ENCODE assay signal across 28 cellular contexts in genomic region chr1:201304126-201304525, GRCh38. TPM values are rescaled to one million over a fixed set of nuclear protein-coding genes. Genes with fewer than 3 reads are reported as not detected.
"Had no signal": no experiment of that assay in that cellular context is flagged by ENCODE, and none has a peak within 500 bp of the region (broad histone marks: within the 10 kb centered on the region; RNA-seq: fewer than 3 reads in every experiment).

No MANE protein-coding gene starts in this region.

- H3K4me1 ChIP-seq: adrenal gland had no signal

- H3K4me3 ChIP-seq: adrenal gland, body of pancreas, coronary artery, esophagus muscularis mucosa, left ventricle myocardium inferior, lung, mucosa of descending colon, ovary, right lobe of liver, stomach, testis had no signal

- H3K9me3 ChIP-seq: adrenal gland, body of pancreas, esophagus muscularis mucosa, left ventricle myocardium inferior, mucosa of descending colon, neutrophil, ovary, right lobe of liver, stomach, testis had no signal

- H3K36me3 ChIP-seq: adrenal gland, esophagus muscularis mucosa, left ventricle myocardium inferior, neutrophil, ovary, right lobe of liver, stomach had no signal

- H3K27me3 ChIP-seq: body of pancreas, ovary, right lobe of liver, testis had no signal

- ATAC-seq: body of pancreas; mucosa of descending colon; natural killer cell treated with Interleukin-12 subunit alpha and Interleukin-12 subunit beta and Interleukin-15 and Interleukin-18, amount 100 ng/mL, for 72 hours; right lobe of liver; stimulated activated naive B cell treated with anti-CD40 and anti-IgM and Interleukin-4, amounts not matched to agents 10 μg/mL and 1 μg/mL and 100 μg/mL, for 72 hours had no signal

- H3K27ac ChIP-seq: adrenal gland, body of pancreas, coronary artery, esophagus muscularis mucosa, left ventricle myocardium inferior, neutrophil, ovary, right lobe of liver, stomach, testis, VCaP had no signal

- DNase-seq: activated CD4-positive, alpha-beta T cell treated with anti-CD3 and anti-CD28 coated beads for 4 hours; activated CD4-positive, alpha-beta T cell treated with anti-CD3 and anti-CD28 coated beads, Interleukin-2, amount 50 U/mL, for 4 hours; activated CD8-positive, alpha-beta memory T cell treated with anti-CD3 and anti-CD28 coated beads for 24 hours; activated effector memory CD4-positive, alpha-beta T cell treated with Interleukin-2 at 50 U/mL for 16 hours; activated naive CD4-positive, alpha-beta T cell treated with anti-CD3 and anti-CD28 coated beads for 36 hours; activated naive CD8-positive, alpha-beta T cell treated with anti-CD3 and anti-CD28 coated beads for 36 hours; adrenal gland; body of pancreas; foreskin melanocyte; left ventricle myocardium inferior; mucosa of descending colon; ovary; stimulated activated CD4-positive, alpha-beta T cell treated with anti-CD3 and anti-CD28 coated beads, Interleukin-1b, Interleukin-23, amount 100 ng/mL, for 48 hours; stimulated activated CD4-positive, alpha-beta T cell treated with anti-CD3 and anti-CD28 coated beads, Interleukin-4, amount 100 ng/mL, for 4 hours; stimulated activated naive B cell treated with anti-CD40 and anti-IgM and Interleukin-4, amounts not matched to agents 10 μg/mL and 1 μg/mL and 100 μg/mL, for 72 hours; stomach; testis; trophoblast cell had no signal

RNA-seq across cellular contexts. Expression of gene PKP1, which starts 20.8 kb away (rescaled TPM):
- total RNA-seq: activated naive CD4-positive, alpha-beta T cell treated with anti-CD3 and anti-CD28 coated beads for 36 hours; endothelial cell of umbilical vein; natural killer cell treated with Interleukin-12 subunit alpha and Interleukin-12 subunit beta and Interleukin-15 and Interleukin-18, amount 100 ng/mL, for 72 hours; progenitor cell of endocrine pancreas; right lobe of liver; T-helper 1 cell treated with Interleukin-12 subunit alpha and Interleukin-12 subunit beta and Interleukin-4 antibody, amounts not matched to agents 30 ng/mL and 1 ng/mL, for 36 hours had no signal
